26 cellular contexts compared by ENCODE assay signal in the genomic region with DNA sequence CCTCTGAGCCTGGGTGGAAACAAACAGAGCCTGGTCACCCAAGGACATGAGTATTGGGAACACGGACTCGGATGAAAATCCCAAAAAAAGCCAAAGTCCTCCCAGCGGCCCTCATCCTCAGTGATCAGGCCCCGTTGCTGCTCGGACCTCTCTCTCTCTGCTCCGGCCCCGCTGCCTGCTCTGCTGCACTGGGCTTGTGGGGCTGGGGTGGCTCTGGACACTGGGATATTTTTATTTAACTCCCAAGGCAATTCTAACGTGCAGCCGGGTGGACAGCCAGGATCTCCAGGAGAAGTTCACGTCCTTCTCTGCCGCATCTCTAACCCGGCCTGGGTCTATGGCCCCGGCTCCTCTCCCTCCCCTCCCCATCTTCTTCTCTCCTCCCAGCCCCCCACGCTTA.
"Had no signal": no experiment of that assay in that cellular context is flagged by ENCODE, and none has a peak within 500 bp of the region (broad histone marks: within the 10 kb centered on the region; RNA-seq: fewer than 3 reads in every experiment).

No MANE protein-coding gene starts in this region.

- H3K4me3 Mint-ChIP-seq: activated CD4-positive, alpha-beta memory T cell treated with anti-CD3 and anti-CD28 coated beads for 36 hours; activated naive CD4-positive, alpha-beta T cell treated with anti-CD3 and anti-CD28 coated beads for 36 hours; activated naive CD8-positive, alpha-beta T cell treated with anti-CD3 and anti-CD28 coated beads for 36 hours; activated T-helper 1 cell treated with anti-CD3 and anti-CD28 coated beads, Interleukin-12 subunit alpha, Interleukin-12 subunit beta, Interleukin-2, Interleukin-4 antibody, amounts not matched to agents 30 ng/mL and 10 ng/mL and 1 ng/mL, durations not matched to agents 14 hours and 24 hours and 36 hours; nephron; T-helper 2 cell treated with Interferon-gamma antibody and Interleukin-4, amounts not matched to agents 5 μg/mL and 100 μg/mL, for 36 hours had no signal

- H3K27me3 ChIP-seq: hepatocyte had no signal

- ATAC-seq: pancreas had no signal

- H3K9me3 Mint-ChIP-seq: activated CD4-positive, alpha-beta memory T cell treated with anti-CD3 and anti-CD28 coated beads for 36 hours; activated naive CD4-positive, alpha-beta T cell treated with anti-CD3 and anti-CD28 coated beads for 36 hours; activated naive CD8-positive, alpha-beta T cell treated with anti-CD3 and anti-CD28 coated beads for 36 hours; activated T-helper 1 cell treated with anti-CD3 and anti-CD28 coated beads, Interleukin-12 subunit alpha, Interleukin-12 subunit beta, Interleukin-2, Interleukin-4 antibody, amounts not matched to agents 30 ng/mL and 10 ng/mL and 1 ng/mL, durations not matched to agents 14 hours and 24 hours and 36 hours; T-helper 2 cell treated with Interferon-gamma antibody and Interleukin-4, amounts not matched to agents 5 μg/mL and 100 μg/mL, for 36 hours had no signal

- H3K27me3 Mint-ChIP-seq: activated CD4-positive, alpha-beta memory T cell treated with anti-CD3 and anti-CD28 coated beads for 36 hours; activated naive CD8-positive, alpha-beta T cell treated with anti-CD3 and anti-CD28 coated beads for 36 hours had no signal

- H3K27ac Mint-ChIP-seq: activated CD4-positive, alpha-beta memory T cell treated with anti-CD3 and anti-CD28 coated beads for 36 hours; activated naive CD4-positive, alpha-beta T cell treated with anti-CD3 and anti-CD28 coated beads for 36 hours; activated naive CD8-positive, alpha-beta T cell treated with anti-CD3 and anti-CD28 coated beads for 36 hours; activated T-helper 1 cell treated with anti-CD3 and anti-CD28 coated beads, Interleukin-12 subunit alpha, Interleukin-12 subunit beta, Interleukin-2, Interleukin-4 antibody, amounts not matched to agents 30 ng/mL and 10 ng/mL and 1 ng/mL, durations not matched to agents 14 hours and 24 hours and 36 hours; nephron; T-helper 2 cell treated with Interferon-gamma antibody and Interleukin-4, amounts not matched to agents 5 μg/mL and 100 μg/mL, for 36 hours had no signal

- H3K4me1 ChIP-seq: pancreas had no signal

- H3K36me3 ChIP-seq: esophagus squamous epithelium, pancreas, prostate gland, tibial nerve had no signal

- H3K4me3 ChIP-seq: esophagus squamous epithelium, hepatocyte, pancreas, prostate gland, tibial nerve had no signal

- H3K27ac ChIP-seq: epithelial cell of prostate, hepatocyte, pancreas, prostate gland, tibial nerve, VCaP had no signal

- H3K9me3 ChIP-seq: esophagus squamous epithelium, pancreas, prostate gland had no signal

- DNase-seq: activated CD4-positive, alpha-beta memory T cell treated with anti-CD3 and anti-CD28 coated beads for 36 hours; activated CD4-positive, alpha-beta T cell treated with anti-CD3 and anti-CD28 coated beads for 4 hours; activated CD8-positive, alpha-beta memory T cell treated with anti-CD3 and anti-CD28 coated beads, Interleukin-2, amount 50 U/mL, for 4 hours; activated naive CD4-positive, alpha-beta T cell treated with anti-CD3 and anti-CD28 coated beads for 36 hours; activated naive CD8-positive, alpha-beta T cell treated with anti-CD3 and anti-CD28 coated beads for 36 hours; activated T-cell treated with anti-CD3 and anti-CD28 coated beads, Interleukin-2, amount 50 U/mL, for 1 hour; amniotic stem cell; central memory CD4-positive, alpha-beta T cell; dermis blood vessel endothelial cell; effector CD4-positive, alpha-beta T cell; esophagus squamous epithelium; foreskin melanocyte; islet precursor cell; mesenchymal stem cell; pancreas; retina; stimulated activated naive CD4-positive, alpha-beta T cell treated with Interleukin-2 at 50 U/mL for 16 hours; T-helper 1 cell had no signal
